ENCODE assay signal across 30 cellular contexts in the genomic region with DNA sequence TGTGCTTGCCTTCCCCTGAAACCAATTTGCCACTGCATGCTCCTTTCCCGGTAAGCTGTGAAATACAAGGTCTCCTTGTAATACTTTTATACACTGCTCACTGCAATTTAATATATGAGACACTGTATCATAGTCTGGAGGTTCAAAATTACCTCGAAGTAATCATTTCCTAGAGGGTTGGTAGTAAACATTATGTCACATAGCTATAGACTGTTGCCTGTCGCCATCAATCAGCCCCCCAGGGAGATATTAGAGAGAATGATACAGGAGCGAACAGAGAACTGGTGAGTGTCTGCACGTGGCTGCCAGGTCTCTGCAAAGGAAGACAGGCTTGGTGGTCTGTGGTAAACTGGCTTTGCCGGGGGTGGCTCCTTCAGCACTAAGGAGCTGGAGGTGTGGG.
"Had no signal": no experiment of that assay in that cellular context is flagged by ENCODE, and none has a peak within 500 bp of the region (broad histone marks: within the 10 kb centered on the region; RNA-seq: fewer than 3 reads in every experiment).

No MANE protein-coding gene starts in this region.

- DNase-seq: activated effector memory CD4-positive, alpha-beta T cell treated with anti-CD3 and anti-CD28 coated beads, Interleukin-2, amount 50 U/mL, for 16 hours; activated effector memory CD4-positive, alpha-beta T cell treated with Interleukin-2 at 50 U/mL for 16 hours; activated gamma-delta T cell; activated gamma-delta T cell treated with Interleukin-2 at 50 U/mL for 16 hours; activated naive CD4-positive, alpha-beta T cell; activated naive CD4-positive, alpha-beta T cell treated with anti-CD3 and anti-CD28 coated beads for 36 hours; activated naive CD4-positive, alpha-beta T cell treated with anti-CD3 and anti-CD28 coated beads, Interleukin-2, amount 10 ng/mL, durations not matched to agents 7 days and 5 days; activated naive CD4-positive, alpha-beta T cell treated with anti-CD3 and anti-CD28 coated beads, Interleukin-2, amount 50 U/mL, for 16 hours; activated naive CD4-positive, alpha-beta T cell treated with Interleukin-2 at 50 U/mL for 16 hours; activated naive CD8-positive, alpha-beta T cell treated with anti-CD3 and anti-CD28 coated beads for 36 hours; activated naive CD8-positive, alpha-beta T cell treated with anti-CD3 and anti-CD28 coated beads, Interleukin-2, amount 10 ng/mL, durations not matched to agents 7 days and 5 days; activated naive CD8-positive, alpha-beta T cell treated with anti-CD3 and anti-CD28 coated beads, Interleukin-2, amount 50 U/mL, for 24 hours; activated T-cell treated with anti-CD3 and anti-CD28 coated beads, Interleukin-2, amount 50 U/mL, for 1 hour; activated T-cell treated with anti-CD3 and anti-CD28 coated beads, Interleukin-2, amount 50 U/mL, for 24 hours; activated T-cell treated with anti-CD3 and anti-CD28 coated beads, Interleukin-2, amount 50 U/mL, for 4 hours; activated T-cell treated with anti-CD3 and anti-CD28 coated beads, Interleukin-2, amount 50 U/mL, for 48 hours; activated T-cell treated with anti-CD3 and anti-CD28 coated beads, Interleukin-2, amount 50 U/mL, for 72 hours; adrenal gland; amniotic stem cell; amygdala; anterior cingulate cortex; aorta; body of pancreas; brain microvascular endothelial cell; caudate nucleus; central memory CD4-positive, alpha-beta T cell; cerebellar nuclear complex had no signal

- H3K4me3 ChIP-seq: adrenal gland, ascending aorta, body of pancreas, breast epithelium, cardiac muscle cell had no signal

- H3K27me3 ChIP-seq: adrenal gland, ascending aorta, body of pancreas, brain microvascular endothelial cell, breast epithelium, cardiac muscle cell had no signal

- H3K36me3 ChIP-seq: adrenal gland, ascending aorta, brain microvascular endothelial cell, breast epithelium, cardiac muscle cell had no signal

- H3K9me3 ChIP-seq: adrenal gland, ascending aorta, body of pancreas, breast epithelium had no signal

- H3K27ac ChIP-seq: adrenal gland, ascending aorta, body of pancreas, brain microvascular endothelial cell, breast epithelium, cardiac muscle cell had no signal
